ENCODE assay signal across 1 cellular context in genomic region chr1:90074555-90075315, GRCh38.
TF ChIP-seq lines count a peak whose summit lies in the region.

No MANE protein-coding gene starts in this region.

TF ChIP-seq in A549, 52 proteins besides CTCF, POLR2A, EP300 and RAD21 (continued from another document):
- TF ChIP-seq, protein P1, sequence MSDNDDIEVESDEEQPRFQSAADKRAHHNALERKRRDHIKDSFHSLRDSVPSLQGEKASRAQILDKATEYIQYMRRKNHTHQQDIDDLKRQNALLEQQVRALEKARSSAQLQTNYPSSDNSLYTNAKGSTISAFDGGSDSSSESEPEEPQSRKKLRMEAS (IDR thresholded peaks at IDR 0.05): no peak
- TF ChIP-seq SREBF2 (IDR thresholded peaks at IDR 0.05) (no peak), CHD2 (IDR thresholded peaks at IDR 0.05; ENCODE audit: low read length, partially characterized antibody) (no peak), E2F6 (IDR thresholded peaks at IDR 0.05; ENCODE audit: borderline replicate concordance, low read depth) (no peak), RNF2 (IDR thresholded peaks at IDR 0.05; ENCODE audit: borderline replicate concordance, low read depth) (no peak), PHF8 (IDR thresholded peaks at IDR 0.05; ENCODE audit: borderline replicate concordance, low read depth) (no peak), KDM5A (IDR thresholded peaks at IDR 0.05) (no peak), ZFP36 (IDR thresholded peaks at IDR 0.05; ENCODE audit: borderline replicate concordance, partially characterized antibody) (no peak), HOXB5 (CRISPR knock-in tag; IDR thresholded peaks at IDR 0.05) (no peak)
- TF ChIP-seq, protein P2, sequence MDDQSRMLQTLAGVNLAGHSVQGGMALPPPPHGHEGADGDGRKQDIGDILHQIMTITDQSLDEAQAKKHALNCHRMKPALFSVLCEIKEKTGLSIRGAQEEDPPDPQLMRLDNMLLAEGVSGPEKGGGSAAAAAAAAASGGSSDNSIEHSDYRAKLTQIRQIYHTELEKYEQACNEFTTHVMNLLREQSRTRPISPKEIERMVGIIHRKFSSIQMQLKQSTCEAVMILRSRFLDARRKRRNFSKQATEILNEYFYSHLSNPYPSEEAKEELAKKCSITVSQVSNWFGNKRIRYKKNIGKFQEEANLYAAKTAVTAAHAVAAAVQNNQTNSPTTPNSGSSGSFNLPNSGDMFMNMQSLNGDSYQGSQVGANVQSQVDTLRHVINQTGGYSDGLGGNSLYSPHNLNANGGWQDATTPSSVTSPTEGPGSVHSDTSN (IDR thresholded peaks at IDR 0.05): no peak
